ENCODE assay signal across 8 cellular contexts in genomic region chr18:36075862-36076587, GRCh38. TPM values are rescaled to one million over a fixed set of nuclear protein-coding genes. Genes with fewer than 3 reads are reported as not detected.
DNase-seq lines count a peak whose midpoint lies in the region; ATAC-seq, FAIRE-seq and TF ChIP-seq lines count a peak whose summit lies in the region.
"Had no signal": no experiment of that assay in that cellular context is flagged by ENCODE, and none has a peak within 500 bp of the region (broad histone marks: within the 10 kb centered on the region; RNA-seq: fewer than 3 reads in every experiment).

No MANE protein-coding gene starts in this region.

- TF ChIP-seq CTCF in GM12878 (IDR thresholded peaks at IDR 0.05 in 2 of 3, conservative IDR thresholded peaks at IDR 0.05 in 1 of 3; ENCODE audit: control insufficient read depth in 2 of 3, extremely low read depth in 1 of 3, insufficient read depth in 1 of 3, low read depth in 3 of 3, low read length in 3 of 3) = no peak
- TF ChIP-seq CTCF in gastrocnemius medialis (IDR thresholded peaks at IDR 0.05 in 4 of 5, conservative IDR thresholded peaks at IDR 0.05 in 1 of 5) = no peak
- no peak for TF ChIP-seq CTCF in GM13976 (IDR thresholded peaks at IDR 0.05; ENCODE audit: borderline replicate concordance, control extremely low read depth, extremely low read depth, insufficient read depth, missing control alignments)

- H4K20me1 ChIP-seq in GM12878 (ENCODE audit: control insufficient read depth, insufficient read depth) = no peaks in the 10 kb centered on the region

- H3K27ac ChIP-seq in GM12878 (ENCODE audit: control insufficient read depth, insufficient read depth) (no peak overlapping the region), gastrocnemius medialis (no peak overlapping the region)
- H3K27ac ChIP-seq: psoas muscle had no signal

- RAD21 ChIA-PET in GM12878 (lab: Charles Lee; ENCODE audit: unreplicated experiment) = no interaction called here

- CTCF ChIA-PET in GM12878 (lab: Yijun Ruan, JAX) = no interaction called here

- TF ChIP-seq POLR2A in GM12878 (IDR thresholded peaks at IDR 0.05; ENCODE audit: low read depth, low read length) = no peak
- no peak for TF ChIP-seq POLR2A in gastrocnemius medialis (IDR thresholded peaks at IDR 0.05)

- H3K4me1 ChIP-seq in GM12878 (ENCODE audit: control insufficient read depth, insufficient read depth, low read length) (no peaks in the 10 kb centered on the region), gastrocnemius medialis (no peaks in the 10 kb centered on the region)
- H3K4me1 ChIP-seq: psoas muscle had no signal

- H3K79me2 ChIP-seq in GM12878 (ENCODE audit: control insufficient read depth, insufficient read depth, low read length) = no peaks in the 10 kb centered on the region

- SMC1A ChIA-PET in GM12878 (lab: Charles Lee; ENCODE audit: uncharacterized antibody, unreplicated experiment) = interaction anchor here (0.6 kb wide), 1 partner anchor 163 kb away, joined by 3 read pairs; no protein-coding TSS in a partner anchor

- H3K9me3 ChIP-seq in GM12878 (replicated peaks; ENCODE audit: control insufficient read depth, insufficient read depth, low read length) (peaks cover 2% of the 10 kb centered on the region; the same call in 2 of the 3 replicates), gastrocnemius medialis (no peaks in the 10 kb centered on the region)

- no peaks in the 10 kb centered on the region for H3K27me3 ChIP-seq in GM12878 (replicated peaks in 1 of 2; ENCODE audit: control insufficient read depth in 2 of 2, insufficient read depth in 2 of 2, low read length in 1 of 2)
- H3K27me3 ChIP-seq in gastrocnemius medialis = no peaks in the 10 kb centered on the region

- no peak for TF ChIP-seq RAD21 in GM12878 (IDR thresholded peaks at IDR 0.05; ENCODE audit: insufficient read depth, low read depth, low read length)

- intact Hi-C loops in GM12878 (cut with micrococcal nuclease; ENCODE audit: unreplicated experiment) = no loop called here
- intact Hi-C loops in gastrocnemius medialis (cut with DNase I; ENCODE audit: low total_unique reads) = no loop called here

- H2AFZ ChIP-seq in GM12878 (ENCODE audit: control insufficient read depth, low read depth, low read length) = no peak overlapping the region

- BruUV-seq in GM12878 (replicated peaks; lab: Mats Ljungman, UMichigan) = no TSS peak

- no peak for TF ChIP-seq EP300 in GM12878 (IDR thresholded peaks at IDR 0.05; ENCODE audit: borderline replicate concordance in 1 of 2, control insufficient read depth in 1 of 2, low read depth in 2 of 2, low read length in 2 of 2)

- DNase-seq in LoVo (ENCODE audit: low spot score) = peak; percentile 59
- peak; percentile 21 for DNase-seq in GM12878 (ENCODE audit: low read depth, low spot score)
- no peak for DNase-seq in gastrocnemius medialis
- no peak for DNase-seq in activated effector memory CD4-positive, alpha-beta T cell treated with Interleukin-2 at 50 U/mL for 16 hours
- no peak for DNase-seq in GM13976 (ENCODE audit: low spot score)
- no peak for DNase-seq in ecto neural progenitor cell (ENCODE audit: low spot score)
- DNase-seq: psoas muscle had no signal

- H3K9ac ChIP-seq in GM12878 (ENCODE audit: control insufficient read depth, insufficient read depth, low read length) = no peak overlapping the region

- 66% methylated on average over 6 of the region's 6 CpGs for WGBS in GM12878 (ENCODE audit: insufficient coverage, insufficient replicate concordance, low lambda C conversion rate, missing lambda C conversion rate)

- H3K4me3 ChIP-seq in GM12878 (no peak overlapping the region), gastrocnemius medialis (no peak overlapping the region)
- H3K4me3 ChIP-seq: psoas muscle had no signal

- H3K36me3 ChIP-seq in GM12878 (ENCODE audit: control insufficient read depth in 2 of 2, insufficient read depth in 2 of 2, low read length in 1 of 2) (no peaks in the 10 kb centered on the region), gastrocnemius medialis (no peaks in the 10 kb centered on the region)

- POLR2A ChIA-PET in GM12878 (lab: Charles Lee) = interaction anchor here (0.6 kb wide), 1 partner anchor 32 kb away, joined by 4 read pairs; no protein-coding TSS in a partner anchor

- no peak overlapping the region for H3K4me2 ChIP-seq in GM12878 (ENCODE audit: control insufficient read depth, insufficient read depth)

- in situ Hi-C loops in GM12878 (cut with MboI) = no loop called here
- in situ Hi-C loops in gastrocnemius medialis (cut with MboI; ENCODE audit: low sequenced_read_pairs in 4 of 4) = no loop called here
- in situ Hi-C loops in GM13976 (cut with MboI; ENCODE audit: low sequenced_read_pairs, unreplicated experiment) = loop anchor here (25.0 kb wide), 1 partner anchor 736 kb away; no protein-coding TSS in a partner anchor

- ATAC-seq in GM18907 (IDR thresholded peaks at IDR 0.05; ENCODE audit: unreplicated experiment) (peak; percentile 66), GM12878 (peak; percentile 90), gastrocnemius medialis (peak; percentile 60 to 68)

- FAIRE-seq in GM12878 (lab: Jason Lieb, UNC) = peak; percentile 44

TF ChIP-seq in GM12878, 131 proteins besides CTCF, POLR2A, EP300 and RAD21 (continues in another document):
- TF ChIP-seq NR2C1 (IDR thresholded peaks at IDR 0.05) = no peak
- no peak for TF ChIP-seq ZNF622 (IDR thresholded peaks at IDR 0.05)
- no peak for TF ChIP-seq MTA3 (IDR thresholded peaks at IDR 0.05; ENCODE audit: borderline replicate concordance, low read length)
- TF ChIP-seq POU2F2 (IDR thresholded peaks at IDR 0.05; ENCODE audit: borderline replicate concordance, low read depth, low read length) = 0 out of 3 replicates have a peak, but pooled peaks have one; percentile 11
- no peak for TF ChIP-seq CREB1 (IDR thresholded peaks at IDR 0.05; ENCODE audit: low read depth)

RNA-seq across cellular contexts. Expression of gene RPRD1A, which starts 8.7 kb away (rescaled TPM):
- total RNA-seq in GM12878 (2013; cell fraction: nucleolus; rRNA removed) = 245 and 246 TPM in 2 replicates
- total RNA-seq in GM12878 (2014; rRNA removed) (38.6 and 45.0 TPM in 2 replicates), GM12878 (2014; rRNA removed; fragmentation: Illumina TruSeq; extraction: Trizol) (36.0 and 36.9 TPM in 2 replicates), GM12878 (2021) (35.3 and 36.4 TPM in 2 replicates), gastrocnemius medialis (10 to 100 TPM; 59.6 to 63.8 (median 61.8) TPM)
- 11.4 TPM for polyA plus RNA-seq in GM12878 (2011; ENCODE audit: low read depth)
- polyA plus RNA-seq in GM12878 (2011; rRNA removed) (66.2 and 110 TPM in 2 replicates), GM12878 (2014; fragmentation: Illumina TruSeq; extraction: Trizol) (33.6 and 40.2 TPM in 2 replicates), GM12878 (2014; fragmentation: Nextera tagmentation; extraction: Ambion mirVana) (10 to 100 TPM; 16.2 to 19.1 TPM), GM12878 (2014; rRNA removed) (31.2 and 33.8 TPM in 2 replicates), GM12878 (2016; fragmentation: Nextera tagmentation; extraction: Ambion mirVana) (10 to 100 TPM; 36.8 to 37.5 TPM)
- 17.7 and 19.5 TPM in 2 replicates for polyA plus RNA-seq in GM12878 (2011; cell fraction: cytosol; rRNA removed)
- polyA plus RNA-seq in GM12878 (2011; cell fraction: nucleus; rRNA removed) = 117 and 123 TPM in 2 replicates
- 16.4 and 18.6 TPM in 2 replicates for polyA plus RNA-seq in GM12878 (2012)
- 34.9 and 36.1 TPM in 2 replicates for polyA minus RNA-seq in GM12878 (2011; rRNA and poly(A)+ RNA removed)
- polyA minus RNA-seq in GM12878 (2011; cell fraction: cytosol; rRNA and poly(A)+ RNA removed) = 13.0 and 13.9 TPM in 2 replicates
- 65.8 and 104 TPM in 2 replicates for polyA minus RNA-seq in GM12878 (2011; cell fraction: nucleus; rRNA and poly(A)+ RNA removed)

RNA-seq across cellular contexts. Expression of gene SLC39A6, which starts 53.1 kb away (rescaled TPM):
- total RNA-seq in GM12878 (2013; cell fraction: nucleolus; rRNA removed) = 49.7 and 61.2 TPM in 2 replicates
- 53.3 and 58.1 TPM in 2 replicates for total RNA-seq in GM12878 (2014; rRNA removed)
- total RNA-seq in GM12878 (2014; rRNA removed; fragmentation: Illumina TruSeq; extraction: Trizol) = 54.8 and 54.9 TPM in 2 replicates
- total RNA-seq in GM12878 (2021) = 31.5 and 31.8 TPM in 2 replicates
- polyA plus RNA-seq in GM12878 (2011; ENCODE audit: low read depth) = 22.7 TPM
- polyA plus RNA-seq in GM12878 (2011; rRNA removed) = 65.1 and 65.9 TPM in 2 replicates
- 37.4 and 45.2 TPM in 2 replicates for polyA plus RNA-seq in GM12878 (2011; cell fraction: cytosol; rRNA removed)
- 27.5 and 31.7 TPM in 2 replicates for polyA plus RNA-seq in GM12878 (2011; cell fraction: nucleus; rRNA removed)
- 20.1 and 22.9 TPM in 2 replicates for polyA plus RNA-seq in GM12878 (2012)
- 51.5 and 60.6 TPM in 2 replicates for polyA plus RNA-seq in GM12878 (2014; fragmentation: Illumina TruSeq; extraction: Trizol)
- 10 to 100 TPM; 12.4 to 19.5 TPM for polyA plus RNA-seq in GM12878 (2014; fragmentation: Nextera tagmentation; extraction: Ambion mirVana)
- 27.7 and 34.1 TPM in 2 replicates for polyA plus RNA-seq in GM12878 (2014; rRNA removed)
- 10 to 100 TPM; 38.7 to 43.9 TPM for polyA plus RNA-seq in GM12878 (2016; fragmentation: Nextera tagmentation; extraction: Ambion mirVana)
- polyA minus RNA-seq in GM12878 (2011; rRNA and poly(A)+ RNA removed) = 66.1 and 89.0 TPM in 2 replicates
- 13.1 and 16.2 TPM in 2 replicates for polyA minus RNA-seq in GM12878 (2011; cell fraction: cytosol; rRNA and poly(A)+ RNA removed)
- polyA minus RNA-seq in GM12878 (2011; cell fraction: nucleus; rRNA and poly(A)+ RNA removed) = 10.6 and 15.5 TPM in 2 replicates
- total RNA-seq in gastrocnemius medialis = 10 to 100 TPM; 16.7 to 24.7 (median 18.3) TPM

RNA-seq across cellular contexts. Expression of gene ELP2, which starts 53.7 kb away (rescaled TPM):
- total RNA-seq in GM12878 (2013; cell fraction: nucleolus; rRNA removed) = 502 and 522 TPM in 2 replicates
- total RNA-seq in GM12878 (2014; rRNA removed) (117 and 145 TPM in 2 replicates), GM12878 (2014; rRNA removed; fragmentation: Illumina TruSeq; extraction: Trizol) (58.9 and 59.8 TPM in 2 replicates), GM12878 (2021) (88.8 and 92.8 TPM in 2 replicates), gastrocnemius medialis (10 to 100 TPM; 23.7 to 51.0 (median 42.8) TPM)
- polyA plus RNA-seq in GM12878 (2011; ENCODE audit: low read depth) = 85.1 TPM
- polyA plus RNA-seq in GM12878 (2011; rRNA removed) (134 and 180 TPM in 2 replicates), GM12878 (2014; fragmentation: Illumina TruSeq; extraction: Trizol) (56.9 and 73.2 TPM in 2 replicates), GM12878 (2014; fragmentation: Nextera tagmentation; extraction: Ambion mirVana) (10 to 100 TPM; 90.6 to 90.7 TPM), GM12878 (2014; rRNA removed) (58.4 and 65.5 TPM in 2 replicates), GM12878 (2016; fragmentation: Nextera tagmentation; extraction: Ambion mirVana) (10 to 100 TPM; 76.9 to 86.4 TPM)
- polyA plus RNA-seq in GM12878 (2011; cell fraction: cytosol; rRNA removed) = 57.9 and 70.0 TPM in 2 replicates
- 110 and 124 TPM in 2 replicates for polyA plus RNA-seq in GM12878 (2011; cell fraction: nucleus; rRNA removed)
- polyA plus RNA-seq in GM12878 (2012) = 98.3 and 108 TPM in 2 replicates
- 139 and 161 TPM in 2 replicates for polyA minus RNA-seq in GM12878 (2011; rRNA and poly(A)+ RNA removed)
- polyA minus RNA-seq in GM12878 (2011; cell fraction: cytosol; rRNA and poly(A)+ RNA removed) = 40.2 and 47.3 TPM in 2 replicates
- polyA minus RNA-seq in GM12878 (2011; cell fraction: nucleus; rRNA and poly(A)+ RNA removed) = 111 and 131 TPM in 2 replicates

Comparison
In these comparisons a context has a peak if more than half of its experiments do, and no peak if none do; other contexts are left out.
1. DNase-seq: peak in LoVo (single experiment) and GM12878 (single experiment); none in gastrocnemius medialis (0 of 2), activated effector memory CD4-positive, alpha-beta T cell treated with Interleukin-2 at 50 U/mL for 16 hours (single experiment), GM13976 (single experiment) and ecto neural progenitor cell (single experiment).
2. Peak in every context shown above with its lines, with median percentiles within 50 percentile points of each other: ATAC-seq.